4 cellular contexts compared by ENCODE assay signal in genomic region chr7:23356726-23357125, GRCh38.
TF ChIP-seq lines count a peak whose summit lies in the region.

No MANE protein-coding gene starts in this region.

TF ChIP-seq in SK-N-SH, 30 proteins besides CTCF, POLR2A, EP300 and RAD21:
- TF ChIP-seq TCF12 (IDR thresholded peaks at IDR 0.05) (peak; percentile 24; the same call in 1 of the 2 replicates), MEF2A (IDR thresholded peaks at IDR 0.05; ENCODE audit: borderline replicate concordance, low read depth) (no peak), FOXJ3 (CRISPR knock-in tag; IDR thresholded peaks at IDR 0.05) (no peak), MAX (IDR thresholded peaks at IDR 0.05; ENCODE audit: low read depth) (no peak), CHD2 (IDR thresholded peaks at IDR 0.05; ENCODE audit: low read length, partially characterized antibody) (no peak), IRF3 (IDR thresholded peaks at IDR 0.05; ENCODE audit: low read depth, low read length) (no peak), USF2 (IDR thresholded peaks at IDR 0.05; ENCODE audit: borderline replicate concordance, low read depth, low read length) (no peak), YY1 (IDR thresholded peaks at IDR 0.05; ENCODE audit: low read depth) (no peak)

TF ChIP-seq in SK-N-SH treated with all-trans-retinoic acid at 6 μM for 48 hours, 23 proteins besides CTCF, POLR2A, EP300 and RAD21:
- TF ChIP-seq ZNF565 (CRISPR knock-in tag; conservative IDR thresholded peaks at IDR 0.05; ENCODE audit: low read depth), result no peak
- TF ChIP-seq PPARA (CRISPR knock-in tag; IDR thresholded peaks at IDR 0.05; ENCODE audit: borderline replicate concordance), result no peak
- TF ChIP-seq GLIS3 (CRISPR knock-in tag; IDR thresholded peaks at IDR 0.05), result no peak
- TF ChIP-seq ZC3H10 (CRISPR knock-in tag; IDR thresholded peaks at IDR 0.05), result no peak
- no peak for TF ChIP-seq ESRRG (CRISPR knock-in tag; IDR thresholded peaks at IDR 0.05)
- TF ChIP-seq POU6F1 (CRISPR knock-in tag; IDR thresholded peaks at IDR 0.05; ENCODE audit: borderline replicate concordance, low read depth), result no peak
- TF ChIP-seq PATZ1 (CRISPR knock-in tag; IDR thresholded peaks at IDR 0.05; ENCODE audit: borderline replicate concordance), result no peak
- no peak for TF ChIP-seq ZFP3 (CRISPR knock-in tag; IDR thresholded peaks at IDR 0.05)
- TF ChIP-seq RARB (CRISPR knock-in tag; IDR thresholded peaks at IDR 0.05), result no peak
- TF ChIP-seq TSHZ2 (CRISPR knock-in tag; IDR thresholded peaks at IDR 0.05), result no peak
- TF ChIP-seq ARNTL (CRISPR knock-in tag; IDR thresholded peaks at IDR 0.05; ENCODE audit: borderline replicate concordance, low read depth), result no peak

TF ChIP-seq in HCT116, 20 proteins besides CTCF, POLR2A, EP300 and RAD21:
- TF ChIP-seq EZH2 (IDR thresholded peaks at IDR 0.05) (no peak), ATF3 (IDR thresholded peaks at IDR 0.05) (no peak), ZFX (IDR thresholded peaks at IDR 0.05) (no peak), CEBPB (IDR thresholded peaks at IDR 0.05; ENCODE audit: low read depth) (no peak), SP1 (IDR thresholded peaks at IDR 0.05; ENCODE audit: low read depth) (no peak), ZBTB33 (IDR thresholded peaks at IDR 0.05; ENCODE audit: extremely low read depth, insufficient replicate concordance, low read length) (no peak), SRF (IDR thresholded peaks at IDR 0.05; ENCODE audit: low read depth) (no peak), JUND (IDR thresholded peaks at IDR 0.05) (no peak), FOSL1 (IDR thresholded peaks at IDR 0.05; ENCODE audit: low read depth) (no peak), EZH2phosphoT487 (IDR thresholded peaks at IDR 0.05; ENCODE audit: borderline replicate concordance) (no peak), CBX3 (IDR thresholded peaks at IDR 0.05; ENCODE audit: low read depth) (no peak), ZNF274 (IDR thresholded peaks at IDR 0.05; ENCODE audit: low read depth, low read length) (no peak), EGR1 (IDR thresholded peaks at IDR 0.05; ENCODE audit: low read depth) (no peak)

TF ChIP-seq in HepG2, 621 proteins besides CTCF, POLR2A, EP300 and RAD21:
- no peak for TF ChIP-seq ZNF605 (CRISPR knock-in tag; IDR thresholded peaks at IDR 0.05)
- TF ChIP-seq HOXA5 (CRISPR knock-in tag; IDR thresholded peaks at IDR 0.05), result 0 out of 2 replicates have a peak, but pooled peaks have one; percentile 1
